Comparison of ENCODE assay signal across 8 cellular contexts in genomic region chr9:136244116-136244775, GRCh38. TPM values are rescaled to one million over a fixed set of nuclear protein-coding genes. Genes with fewer than 3 reads are reported as not detected.
DNase-seq lines count a peak whose midpoint lies in the region; ATAC-seq and TF ChIP-seq lines count a peak whose summit lies in the region.

No MANE protein-coding gene starts in this region.

- peak overlapping the region; percentile 82 for H3K27ac Mint-ChIP-seq in activated T-helper 17 cell treated with anti-CD3 and anti-CD28 coated beads, Interleukin-2, amount 50 U/mL, for 72 hours

- H3K27ac ChIP-seq in ovary = no peak overlapping the region

- 39 to 43% (median 41%) methylated on average over 9 of the region's 9 CpGs for WGBS in ovary, 3 donors

- H3K4me3 ChIP-seq in kidney epithelial cell (ENCODE audit: low read depth, low read length) (peak overlapping the region; percentile 69), ovary (no peak overlapping the region)

- H3K4me3 Mint-ChIP-seq in activated T-helper 17 cell treated with anti-CD3 and anti-CD28 coated beads, Interleukin-2, amount 50 U/mL, for 72 hours = peak overlapping the region; percentile 99

- TF ChIP-seq POLR2A in ovary (IDR thresholded peaks at IDR 0.05) = no peak

- H3K4me1 ChIP-seq in ovary (ENCODE audit: insufficient read depth) = peaks cover 8% of the 10 kb centered on the region

- no peaks in the 10 kb centered on the region for H3K27me3 Mint-ChIP-seq in activated T-helper 17 cell treated with anti-CD3 and anti-CD28 coated beads, Interleukin-2, amount 50 U/mL, for 72 hours

- peaks cover 20% of the 10 kb centered on the region for H3K27me3 ChIP-seq in kidney epithelial cell (ENCODE audit: control insufficient read depth, insufficient read depth, low read length)
- no peaks in the 10 kb centered on the region for H3K27me3 ChIP-seq in ovary

- H3K36me3 ChIP-seq in kidney epithelial cell (ENCODE audit: control insufficient read depth, insufficient read depth, low read length) (no peaks in the 10 kb centered on the region), ovary (no peaks in the 10 kb centered on the region)

- peaks cover 28% of the 10 kb centered on the region for H3K4me1 Mint-ChIP-seq in activated T-helper 17 cell treated with anti-CD3 and anti-CD28 coated beads, Interleukin-2, amount 50 U/mL, for 72 hours

- H3K9me3 Mint-ChIP-seq in activated T-helper 17 cell treated with anti-CD3 and anti-CD28 coated beads, Interleukin-2, amount 50 U/mL, for 72 hours = no peaks in the 10 kb centered on the region

- intact Hi-C loops in ovary (cut with DNase I) = loop anchor here in 1 of 4 donors (10.0 kb wide), 1 partner anchor 279 kb away; the partner anchor contains the start of gene UBAC1

- H3K36me3 Mint-ChIP-seq in activated T-helper 17 cell treated with anti-CD3 and anti-CD28 coated beads, Interleukin-2, amount 50 U/mL, for 72 hours (ENCODE audit: low read depth) = peaks cover 23% of the 10 kb centered on the region

- in situ Hi-C loops in GM13977 (cut with MboI; ENCODE audit: low pct_unique_long_range_greater_than_20kb, low sequenced_read_pairs, unreplicated experiment) = no loop called here

- no peaks in the 10 kb centered on the region for H3K9me3 ChIP-seq in ovary

- no peak for TF ChIP-seq CTCF in GM13977 (IDR thresholded peaks at IDR 0.05; ENCODE audit: extremely low read depth, insufficient read depth, missing control alignments)
- no peak for TF ChIP-seq CTCF in kidney epithelial cell (IDR thresholded peaks at IDR 0.05; ENCODE audit: insufficient read depth, low read length, poor library complexity, severe bottlenecking)
- no peak for TF ChIP-seq CTCF in ovary (IDR thresholded peaks at IDR 0.05)

- DNase-seq in GM13977 (ENCODE audit: low spot score) (peak; percentile 86), M059J (ENCODE audit: low read depth) (peak; percentile 31), kidney epithelial cell (ENCODE audit: low read depth) (no peak), ovary (no peak), DMS 273 (lab: John Stamatoyannopoulos, UW; ENCODE audit: unreplicated experiment) (no peak)
- peak; percentile 74 for DNase-seq in stimulated activated naive CD4-positive, alpha-beta T cell treated with Interleukin-2 at 50 U/mL for 16 hours (lab: John Stamatoyannopoulos, UW)

- no peak for TF ChIP-seq EP300 in ovary (IDR thresholded peaks at IDR 0.05)

- peak; percentile 84 for ATAC-seq in activated T-helper 17 cell treated with anti-CD3 and anti-CD28 coated beads, Interleukin-2, amount 50 U/mL, for 72 hours (replicated peaks)
- no peak for ATAC-seq in HG03175 (IDR thresholded peaks at IDR 0.05; ENCODE audit: unreplicated experiment)

RNA-seq across cellular contexts. Expression of gene QSOX2, which starts 1.4 kb away (rescaled TPM):
- 7.1 and 20.1 TPM in 2 replicates for total RNA-seq in M059J (2014; rRNA removed; shearing (Covaris generic))
- 10 to 100 TPM; 25.9 to 28.5 TPM for total RNA-seq in activated T-helper 17 cell treated with anti-CD3 and anti-CD28 coated beads, Interleukin-2, amount 50 U/mL, for 72 hours
- 17.3 and 19.2 TPM in 2 replicates for total RNA-seq in kidney epithelial cell
- total RNA-seq in ovary = 10 to 100 TPM in 3 of 7 donors, 1 to 10 TPM in 4; 7.5 to 14.3 (median 10.0) TPM
- polyA plus RNA-seq in ovary = 1 to 10 TPM; 5.6 to 5.8 TPM

RNA-seq across cellular contexts. Expression of gene LHX3, which starts 39.3 kb away (rescaled TPM):
- not detected in 2 replicates for total RNA-seq in M059J (2014; rRNA removed; shearing (Covaris generic))
- under 1 TPM in 1 of 2 donors, not detected in 1; 0.16 TPM for total RNA-seq in activated T-helper 17 cell treated with anti-CD3 and anti-CD28 coated beads, Interleukin-2, amount 50 U/mL, for 72 hours
- not detected in 2 replicates for total RNA-seq in kidney epithelial cell
- total RNA-seq in ovary = not detected
- not detected for polyA plus RNA-seq in ovary

RNA-seq across cellular contexts. Expression of gene CCDC187, which starts 59.6 kb away (rescaled TPM):
- not detected in 2 replicates for total RNA-seq in M059J (2014; rRNA removed; shearing (Covaris generic))
- total RNA-seq in activated T-helper 17 cell treated with anti-CD3 and anti-CD28 coated beads, Interleukin-2, amount 50 U/mL, for 72 hours = under 1 TPM in 1 of 2 donors, not detected in 1; 0.02 TPM
- total RNA-seq in kidney epithelial cell (under 0.01 and 0.04 TPM in 2 replicates), ovary (10 to 100 TPM in 1 of 7 donors, 1 to 10 TPM in 2, under 1 TPM in 3, not detected in 1; 0.03 to 15.7 (median 1.2) TPM)
- under 1 TPM; 0.02 to 0.05 TPM for polyA plus RNA-seq in ovary

Comparison
In these comparisons a context has a peak if more than half of its experiments do, and no peak if none do; other contexts are left out.
1. DNase-seq: peak in GM13977 (single experiment), M059J (single experiment) and stimulated activated naive CD4-positive, alpha-beta T cell treated with Interleukin-2 at 50 U/mL for 16 hours (single experiment); none in kidney epithelial cell (single experiment), ovary (0 of 5) and DMS 273 (single experiment).